Comparison of ENCODE assay signal across 23 cellular contexts in genomic region chr7:68313806-68314205, GRCh38.
"Had no signal": no experiment of that assay in that cellular context is flagged by ENCODE, and none has a peak within 500 bp of the region (broad histone marks: within the 10 kb centered on the region; RNA-seq: fewer than 3 reads in every experiment).

No MANE protein-coding gene starts in this region.

- H3K27me3 Mint-ChIP-seq: activated CD4-positive, alpha-beta memory T cell treated with anti-CD3 and anti-CD28 coated beads for 36 hours; activated CD4-positive, alpha-beta T cell treated with anti-CD3 and anti-CD28 coated beads, Interleukin-2, amount 10 ng/mL, durations not matched to agents 24 days and 14 days; activated naive CD4-positive, alpha-beta T cell treated with anti-CD3 and anti-CD28 coated beads, Interleukin-2, amount 10 ng/mL, durations not matched to agents 7 days and 5 days; activated naive CD8-positive, alpha-beta T cell treated with anti-CD3 and anti-CD28 coated beads, Interleukin-2, amount 10 ng/mL, durations not matched to agents 7 days and 5 days; natural killer cell treated with Interleukin-12 subunit alpha and Interleukin-12 subunit beta and Interleukin-15 and Interleukin-18, amount 100 ng/mL, for 72 hours had no signal

- H3K36me3 ChIP-seq: esophagus muscularis mucosa, heart right ventricle, left ventricle myocardium inferior, spleen, suprapubic skin, tibial nerve had no signal

- H3K27ac Mint-ChIP-seq: activated CD4-positive, alpha-beta memory T cell treated with anti-CD3 and anti-CD28 coated beads for 36 hours; activated CD4-positive, alpha-beta T cell treated with anti-CD3 and anti-CD28 coated beads, Interleukin-2, amount 10 ng/mL, durations not matched to agents 24 days and 14 days; activated naive CD4-positive, alpha-beta T cell treated with anti-CD3 and anti-CD28 coated beads, Interleukin-2, amount 10 ng/mL, durations not matched to agents 7 days and 5 days; activated naive CD8-positive, alpha-beta T cell treated with anti-CD3 and anti-CD28 coated beads, Interleukin-2, amount 10 ng/mL, durations not matched to agents 7 days and 5 days; natural killer cell treated with Interleukin-12 subunit alpha and Interleukin-12 subunit beta and Interleukin-15 and Interleukin-18, amount 100 ng/mL, for 72 hours had no signal

- H3K27me3 ChIP-seq: esophagus muscularis mucosa, heart right ventricle, suprapubic skin, tibial nerve had no signal

- H3K4me3 Mint-ChIP-seq: activated CD4-positive, alpha-beta memory T cell treated with anti-CD3 and anti-CD28 coated beads for 36 hours; activated CD4-positive, alpha-beta T cell treated with anti-CD3 and anti-CD28 coated beads, Interleukin-2, amount 10 ng/mL, durations not matched to agents 24 days and 14 days; activated naive CD4-positive, alpha-beta T cell treated with anti-CD3 and anti-CD28 coated beads, Interleukin-2, amount 10 ng/mL, durations not matched to agents 7 days and 5 days; activated naive CD8-positive, alpha-beta T cell treated with anti-CD3 and anti-CD28 coated beads, Interleukin-2, amount 10 ng/mL, durations not matched to agents 7 days and 5 days; natural killer cell treated with Interleukin-12 subunit alpha and Interleukin-12 subunit beta and Interleukin-15 and Interleukin-18, amount 100 ng/mL, for 72 hours had no signal

- H3K9me3 ChIP-seq: esophagus muscularis mucosa, left ventricle myocardium inferior, suprapubic skin, tibial nerve had no signal

- H3K4me1 ChIP-seq: suprapubic skin, tibial nerve had no signal

- DNase-seq: activated CD4-positive, alpha-beta memory T cell treated with anti-CD3 and anti-CD28 coated beads for 36 hours; activated CD4-positive, alpha-beta T cell treated with anti-CD3 and anti-CD28 coated beads, Interleukin-2, amount 10 ng/mL, durations not matched to agents 24 days and 14 days; activated CD4-positive, CD25-positive, alpha-beta regulatory T cell treated with anti-CD3 and anti-CD28 coated beads, Interleukin-2, amount 50 U/mL, for 72 hours; activated CD8-positive, alpha-beta memory T cell treated with anti-CD3 and anti-CD28 coated beads, Interleukin-2, amount 50 U/mL, for 4 hours; activated gamma-delta T cell; activated naive CD4-positive, alpha-beta T cell treated with anti-CD3 and anti-CD28 coated beads, Interleukin-2, amount 10 ng/mL, durations not matched to agents 7 days and 5 days; activated naive CD8-positive, alpha-beta T cell treated with anti-CD3 and anti-CD28 coated beads, Interleukin-2, amount 10 ng/mL, durations not matched to agents 7 days and 5 days; activated T-cell treated with anti-CD3 and anti-CD28 coated beads, Interleukin-2, amount 50 U/mL, for 1 hour; central memory CD4-positive, alpha-beta T cell; dermis blood vessel endothelial cell; effector CD4-positive, alpha-beta T cell; foreskin melanocyte; heart right ventricle; left ventricle myocardium inferior; mucosa of descending colon; right cardiac atrium; spleen; stimulated activated naive CD4-positive, alpha-beta T cell had no signal

- H3K4me3 ChIP-seq: esophagus muscularis mucosa, heart right ventricle, left ventricle myocardium inferior, lung, mucosa of descending colon, spleen, suprapubic skin, tibial nerve had no signal

- H3K27ac ChIP-seq: esophagus muscularis mucosa, heart right ventricle, left ventricle myocardium inferior, spleen, suprapubic skin, tibial nerve had no signal

- H3K36me3 Mint-ChIP-seq: activated CD4-positive, alpha-beta memory T cell treated with anti-CD3 and anti-CD28 coated beads for 36 hours; activated naive CD4-positive, alpha-beta T cell treated with anti-CD3 and anti-CD28 coated beads, Interleukin-2, amount 10 ng/mL, durations not matched to agents 7 days and 5 days; activated naive CD8-positive, alpha-beta T cell treated with anti-CD3 and anti-CD28 coated beads, Interleukin-2, amount 10 ng/mL, durations not matched to agents 7 days and 5 days had no signal

- H3K4me1 Mint-ChIP-seq: activated CD4-positive, alpha-beta T cell treated with anti-CD3 and anti-CD28 coated beads, Interleukin-2, amount 10 ng/mL, durations not matched to agents 24 days and 14 days; activated naive CD4-positive, alpha-beta T cell treated with anti-CD3 and anti-CD28 coated beads, Interleukin-2, amount 10 ng/mL, durations not matched to agents 7 days and 5 days; activated naive CD8-positive, alpha-beta T cell treated with anti-CD3 and anti-CD28 coated beads, Interleukin-2, amount 10 ng/mL, durations not matched to agents 7 days and 5 days had no signal
